ENCODE assay signal across 8 cellular contexts in the genomic region with DNA sequence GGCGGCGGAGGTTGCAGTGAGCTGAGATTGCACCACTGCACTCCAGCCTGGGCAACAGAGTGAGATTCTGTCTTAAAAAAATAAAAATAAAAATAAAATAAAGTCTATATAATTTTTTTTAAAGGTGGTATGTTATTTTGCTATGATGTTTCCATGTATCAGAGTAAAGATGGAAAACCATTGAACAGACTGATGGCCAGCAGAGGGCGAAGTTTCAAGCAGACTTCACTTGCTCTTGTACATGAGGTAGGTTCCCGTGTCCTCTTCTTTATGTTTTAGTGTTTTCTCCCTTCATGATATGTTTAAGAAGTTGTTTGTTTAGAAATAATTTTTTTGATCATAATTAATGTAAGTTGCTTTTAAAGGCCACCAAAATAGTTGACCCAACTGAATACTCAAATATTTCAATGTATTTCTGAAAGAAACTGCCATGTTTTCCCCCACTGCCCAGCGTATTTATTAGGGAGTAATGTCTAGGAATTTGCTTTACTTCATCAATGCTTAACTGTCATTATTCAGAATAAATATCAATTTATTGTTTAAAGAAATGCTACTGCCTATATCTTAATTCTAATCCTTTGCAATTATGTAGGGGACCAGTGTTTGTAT.
DNase-seq lines count a peak whose midpoint lies in the region; ATAC-seq and TF ChIP-seq lines count a peak whose summit lies in the region.

No MANE protein-coding gene starts in this region.

- CTCF ChIA-PET in naive thymus-derived CD4-positive, alpha-beta T cell (lab: Charles Lee), result interaction anchor here (0.7 to 2.8 kb wide), 6 partner anchors 14 to 847 kb away, joined by 3 to 20 read pairs (median 4); no protein-coding TSS in a partner anchor

- peak; percentile 60 for ATAC-seq in GM21360 (IDR thresholded peaks at IDR 0.05; ENCODE audit: unreplicated experiment)
- ATAC-seq in naive thymus-derived CD4-positive, alpha-beta T cell, result peak; percentile 71

- H3K4me1 Mint-ChIP-seq in endodermal cell, result no peaks in the 10 kb centered on the region
- no peaks in the 10 kb centered on the region for H3K4me1 Mint-ChIP-seq in naive thymus-derived CD4-positive, alpha-beta T cell

- DNase-seq in AG09319 (ENCODE audit: extremely low read depth, low read depth) (peak; percentile 15), NCI-H2107 treated with DMSO at 0.1 percent for 48 hours (lab: John Stamatoyannopoulos, UW; ENCODE audit: unreplicated experiment) (peak; percentile 44), endodermal cell (peak; percentile 80), stromal cell of bone marrow (ENCODE audit: low read depth) (peak; percentile 25), SHP77 treated with DMSO at 0.1 percent for 48 hours (lab: John Stamatoyannopoulos, UW) (no peak)
- peak; percentile 55 to 64 for DNase-seq in activated CD4-positive, alpha-beta T cell treated with anti-CD3 and anti-CD28 coated beads, Interleukin-2, amount 50 U/mL, for 4 hours
- DNase-seq in naive thymus-derived CD4-positive, alpha-beta T cell, result peak in 8 of 9 donors; percentile 23 to 54 (median 43)

- H3K9me3 ChIP-seq in endodermal cell (ENCODE audit: control insufficient read depth, low read length), result no peaks in the 10 kb centered on the region
- no peaks in the 10 kb centered on the region for H3K9me3 ChIP-seq in naive thymus-derived CD4-positive, alpha-beta T cell (ENCODE audit: control insufficient read depth in 2 of 3, low read length in 3 of 3)

- H3K27ac Mint-ChIP-seq in endodermal cell, result no peak overlapping the region
- H3K27ac Mint-ChIP-seq in naive thymus-derived CD4-positive, alpha-beta T cell, result no peak overlapping the region

- H3K27me3 ChIP-seq in endodermal cell (ENCODE audit: control insufficient read depth, insufficient read depth, low read length, poor library complexity, severe bottlenecking), result no peaks in the 10 kb centered on the region
- no peaks in the 10 kb centered on the region for H3K27me3 ChIP-seq in naive thymus-derived CD4-positive, alpha-beta T cell (ENCODE audit: control insufficient read depth in 2 of 2, insufficient read depth in 2 of 2, low read length in 2 of 2)

- no peak overlapping the region for H3K4me3 Mint-ChIP-seq in endodermal cell
- no peak overlapping the region for H3K4me3 Mint-ChIP-seq in naive thymus-derived CD4-positive, alpha-beta T cell

- H3K9ac ChIP-seq in endodermal cell (ENCODE audit: extremely low read depth, low read length, poor library complexity, severe bottlenecking), result no peak overlapping the region

- H3K4me3 ChIP-seq in endodermal cell (ENCODE audit: low read length), result no peak overlapping the region
- H3K4me3 ChIP-seq in naive thymus-derived CD4-positive, alpha-beta T cell (ENCODE audit: low read length), result no peak overlapping the region

- H3K27me3 Mint-ChIP-seq in endodermal cell (ENCODE audit: insufficient read depth), result no peaks in the 10 kb centered on the region
- no peaks in the 10 kb centered on the region for H3K27me3 Mint-ChIP-seq in naive thymus-derived CD4-positive, alpha-beta T cell

- WGBS in endodermal cell (ENCODE audit: insufficient coverage in 1 of 2, insufficient read length in 1 of 2), 2 experiments, result 0 to 72% methylated on average over 1 to 4 of the region's 5 CpGs

- H3K36me3 Mint-ChIP-seq in endodermal cell (ENCODE audit: low read depth), result peaks cover 28% of the 10 kb centered on the region
- peaks cover 0 to 33% (median 19%) of the 10 kb centered on the region in 5 donors for H3K36me3 Mint-ChIP-seq in naive thymus-derived CD4-positive, alpha-beta T cell

- intact Hi-C loops in naive thymus-derived CD4-positive, alpha-beta T cell (cut with micrococcal nuclease), result loop anchor here (1.0 to 2.0 kb wide), 6 partner anchors 56 to 959 kb away; no protein-coding TSS in a partner anchor

- TF ChIP-seq CTCF in AG09319 (IDR thresholded peaks at IDR 0.05; ENCODE audit: low read depth, low read length) (peak; percentile 62), endodermal cell (conservative IDR thresholded peaks at IDR 0.05) (peak; percentile 95)

- H3K9me3 Mint-ChIP-seq in endodermal cell, result no peaks in the 10 kb centered on the region
- peaks cover 0 to 2% (median 0%) of the 10 kb centered on the region in 11 donors for H3K9me3 Mint-ChIP-seq in naive thymus-derived CD4-positive, alpha-beta T cell

- H3K4me1 ChIP-seq in endodermal cell (ENCODE audit: control insufficient read depth, insufficient read depth, low read length), result no peaks in the 10 kb centered on the region
- no peaks in the 10 kb centered on the region for H3K4me1 ChIP-seq in naive thymus-derived CD4-positive, alpha-beta T cell (ENCODE audit: control insufficient read depth in 2 of 2, insufficient read depth in 2 of 2, low read length in 2 of 2)

- POLR2A ChIA-PET in naive thymus-derived CD4-positive, alpha-beta T cell (lab: Charles Lee), result no interaction called here

- no peak overlapping the region for H3K27ac ChIP-seq in endodermal cell (ENCODE audit: low read depth, low read length)
- H3K27ac ChIP-seq in naive thymus-derived CD4-positive, alpha-beta T cell (ENCODE audit: low read depth, low read length), result no peak overlapping the region

- peaks cover 22% of the 10 kb centered on the region for H3K36me3 ChIP-seq in endodermal cell (ENCODE audit: control insufficient read depth, insufficient read depth, low read length)
- peaks cover 0 to 3% (median 0%) of the 10 kb centered on the region in 3 experiments for H3K36me3 ChIP-seq in naive thymus-derived CD4-positive, alpha-beta T cell (ENCODE audit: control insufficient read depth in 2 of 3, insufficient read depth in 3 of 3, low read length in 3 of 3)
